Comparison of ENCODE assay signal across 9 cellular contexts in the genomic region with DNA sequence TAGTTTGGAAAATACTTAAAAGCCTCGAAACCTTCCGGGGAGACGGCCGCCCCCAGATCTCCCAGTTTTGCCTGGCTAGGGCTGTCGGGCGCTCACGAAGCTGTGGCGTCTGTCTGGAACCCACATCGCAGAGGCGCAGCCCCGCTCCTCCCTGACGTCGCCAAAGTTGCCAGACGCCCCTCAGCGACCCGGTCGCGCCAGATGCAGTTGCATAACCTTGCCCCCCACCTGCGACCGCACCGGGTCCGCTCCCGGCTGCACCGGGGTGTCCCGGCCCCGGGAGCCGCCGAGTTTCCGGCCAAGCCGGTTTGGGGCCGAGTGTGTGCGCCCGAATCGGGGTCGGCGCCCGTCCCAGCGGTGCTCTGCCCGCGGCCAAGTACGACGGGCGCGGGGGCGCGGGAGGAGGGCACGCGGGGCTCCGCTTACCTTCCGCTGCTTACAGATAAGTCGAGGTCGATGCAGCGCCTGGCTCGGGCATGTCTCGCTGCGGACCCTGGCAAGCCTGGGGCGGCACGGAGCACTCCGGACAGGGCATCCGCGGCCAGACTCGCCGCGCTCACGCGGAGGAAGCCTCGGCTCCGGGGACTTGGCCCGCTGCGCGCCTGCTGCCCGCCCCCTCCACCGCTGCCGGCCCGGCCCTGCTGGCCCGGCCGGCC. TPM values are rescaled to one million over a fixed set of nuclear protein-coding genes. Genes with fewer than 3 reads are reported as not detected.
DNase-seq lines count a peak whose midpoint lies in the region; ATAC-seq and TF ChIP-seq lines count a peak whose summit lies in the region.
"Had no signal": no experiment of that assay in that cellular context is flagged by ENCODE, and none has a peak within 500 bp of the region (broad histone marks: within the 10 kb centered on the region; RNA-seq: fewer than 3 reads in every experiment).

No MANE protein-coding gene starts in this region.

- no peaks in the 10 kb centered on the region for H3K9me3 ChIP-seq in lower lobe of right lung

- H3K36me3 ChIP-seq in lower lobe of right lung = no peaks in the 10 kb centered on the region

- H3K36me3 Mint-ChIP-seq in type B pancreatic cell = no peaks in the 10 kb centered on the region

- H3K27me3 ChIP-seq in lower lobe of right lung (ENCODE audit: low read depth) = peaks cover 25% of the 10 kb centered on the region

- no peaks in the 10 kb centered on the region for H3K9me3 Mint-ChIP-seq in type B pancreatic cell

- TF ChIP-seq CTCF in epithelial cell of esophagus (IDR thresholded peaks at IDR 0.05; ENCODE audit: insufficient read depth, low read depth, low read length, missing control alignments) (no peak), lower lobe of right lung (IDR thresholded peaks at IDR 0.05) (no peak), type B pancreatic cell (conservative IDR thresholded peaks at IDR 0.05) (no peak)

- ATAC-seq in lower lobe of right lung = peak; percentile 43 to 45
- no peak for ATAC-seq in GM19463 (IDR thresholded peaks at IDR 0.05; ENCODE audit: unreplicated experiment)

- intact Hi-C loops in lower lobe of right lung (cut with DNase I) = no loop called here

- peak overlapping the region; percentile 52 for H3K4me3 Mint-ChIP-seq in type B pancreatic cell

- H3K27me3 Mint-ChIP-seq in type B pancreatic cell = peaks cover 62% of the 10 kb centered on the region

- H3K27ac ChIP-seq in lower lobe of right lung = no peak overlapping the region

- peak overlapping the region; percentile 35 for H3K4me3 ChIP-seq in epithelial cell of esophagus (ENCODE audit: low read length)
- peak overlapping the region; percentile 45 for H3K4me3 ChIP-seq in lower lobe of right lung

- H3K4me1 ChIP-seq in lower lobe of right lung = peaks cover 17% of the 10 kb centered on the region

- no peaks in the 10 kb centered on the region for H3K4me1 Mint-ChIP-seq in type B pancreatic cell (ENCODE audit: unreplicated experiment)

- no peak overlapping the region for H3K27ac Mint-ChIP-seq in type B pancreatic cell

- DNase-seq in DMS53 (lab: John Stamatoyannopoulos, UW) = peak; percentile 30
- DNase-seq in DMS53 treated with DMSO at 0.1 percent for 48 hours (lab: John Stamatoyannopoulos, UW; ENCODE audit: unreplicated experiment) = no peak
- peak; percentile 13 for DNase-seq in epithelial cell of esophagus (ENCODE audit: low read depth)
- DNase-seq in lower lobe of right lung = no peak
- DNase-seq in type B pancreatic cell (ENCODE audit: extremely low spot score, unreplicated experiment) = no peak
- no peak for DNase-seq in cerebellar nuclear complex (lab: John Stamatoyannopoulos, UW)
- no peak for DNase-seq in SW480 (ENCODE audit: low spot score)

RNA-seq across cellular contexts. Expression of a gene that starts 0.7 kb away (rescaled TPM):
- not detected for total RNA-seq in lower lobe of right lung
- total RNA-seq in type B pancreatic cell (ENCODE audit: low replicate concordance) = 0.07 and 0.85 TPM in 2 replicates
- total RNA-seq: RPMI7951 had no signal

Comparison
In these comparisons a context has a peak if more than half of its experiments do, and no peak if none do; other contexts are left out.
1. DNase-seq: peak in DMS53 (single experiment) and epithelial cell of esophagus (single experiment); none in DMS53 treated with DMSO at 0.1 percent for 48 hours (single experiment), lower lobe of right lung (single experiment), type B pancreatic cell (single experiment), cerebellar nuclear complex (0 of 2) and SW480 (single experiment).